In genomic region chr7:1899951-1900762, GRCh38 we compare ENCODE assay signal across 22 cellular contexts.
DNase-seq lines count a peak whose midpoint lies in the region; ATAC-seq and TF ChIP-seq lines count a peak whose summit lies in the region.
"Had no signal": no experiment of that assay in that cellular context is flagged by ENCODE, and none has a peak within 500 bp of the region (broad histone marks: within the 10 kb centered on the region; RNA-seq: fewer than 3 reads in every experiment).

No MANE protein-coding gene starts in this region.

- H4K20me1 ChIP-seq in fibroblast of lung (ENCODE audit: control insufficient read depth, extremely low read depth, insufficient read depth, low read length), result no peaks in the 10 kb centered on the region

- H3K27me3 ChIP-seq in NT2/D1 (ENCODE audit: insufficient read depth, insufficient read length), result no peaks in the 10 kb centered on the region
- no peaks in the 10 kb centered on the region for H3K27me3 ChIP-seq in fibroblast of lung (ENCODE audit: control insufficient read depth, insufficient read depth, low read length)
- H3K27me3 ChIP-seq: esophagus squamous epithelium, pancreas, sigmoid colon had no signal

- H3K36me3 ChIP-seq in NT2/D1 (ENCODE audit: insufficient read depth, insufficient read length, low read length) (peaks cover 21% of the 10 kb centered on the region), fibroblast of lung (ENCODE audit: control insufficient read depth, insufficient read depth, low read length) (no peaks in the 10 kb centered on the region)
- H3K36me3 ChIP-seq: pancreas had no signal

- H3K36me3 Mint-ChIP-seq in stimulated activated effector memory CD8-positive, alpha-beta T cell treated with anti-CD3 and anti-CD28 coated beads, Interleukin-12 subunit alpha, Interleukin-12 subunit beta, amount 100 ng/mL, for 72 hours, result no peaks in the 10 kb centered on the region
- H3K36me3 Mint-ChIP-seq in Calu3 (ENCODE audit: insufficient read depth, unreplicated experiment), result no peaks in the 10 kb centered on the region
- H3K36me3 Mint-ChIP-seq in MCF 10A (ENCODE audit: insufficient read depth, unreplicated experiment), result peaks cover 7% of the 10 kb centered on the region
- H3K36me3 Mint-ChIP-seq: activated CD8-positive, alpha-beta memory T cell treated with anti-CD3 and anti-CD28 coated beads, Interleukin-2, amount 10 ng/mL, durations not matched to agents 7 days and 5 days; activated naive CD8-positive, alpha-beta T cell had no signal

- H3K9me3 Mint-ChIP-seq in stimulated activated effector memory CD8-positive, alpha-beta T cell treated with anti-CD3 and anti-CD28 coated beads, Interleukin-12 subunit alpha, Interleukin-12 subunit beta, amount 100 ng/mL, for 72 hours, result no peaks in the 10 kb centered on the region
- no peaks in the 10 kb centered on the region for H3K9me3 Mint-ChIP-seq in Calu3 (ENCODE audit: low read depth, unreplicated experiment)
- H3K9me3 Mint-ChIP-seq in MCF 10A (ENCODE audit: unreplicated experiment), result no peaks in the 10 kb centered on the region
- H3K9me3 Mint-ChIP-seq: IgD-negative memory B cell; naive thymus-derived CD4-positive, alpha-beta T cell had no signal

- H3K9me3 ChIP-seq in NT2/D1 (ENCODE audit: insufficient read depth, low read length) (no peaks in the 10 kb centered on the region), fibroblast of lung (ENCODE audit: control insufficient read depth, insufficient read depth, low read depth, low read length) (no peaks in the 10 kb centered on the region)
- H3K9me3 ChIP-seq: esophagus squamous epithelium, pancreas, sigmoid colon had no signal

- no peak overlapping the region for H3K27ac ChIP-seq in fibroblast of lung (ENCODE audit: insufficient read depth, low read length)
- H3K27ac ChIP-seq: C4-2B, esophagus squamous epithelium, HL-60, pancreas had no signal

- H3K4me3 ChIP-seq in NT2/D1 (ENCODE audit: insufficient read length, low read depth), result no peak overlapping the region
- no peak overlapping the region for H3K4me3 ChIP-seq in fibroblast of lung (replicated peaks in 1 of 4; ENCODE audit: control extremely low read depth in 1 of 4, insufficient read depth in 1 of 4, low read depth in 3 of 4, low read length in 4 of 4)
- H3K4me3 ChIP-seq: esophagus squamous epithelium, pancreas, sigmoid colon had no signal

- H3K4me2 ChIP-seq in fibroblast of lung (ENCODE audit: extremely low read depth, insufficient read depth, low read length), result peak overlapping the region; percentile 8

- TF ChIP-seq CTCF in fibroblast of lung (conservative IDR thresholded peaks at IDR 0.05 in 1 of 2, IDR thresholded peaks at IDR 0.05 in 1 of 2; ENCODE audit: low read depth in 1 of 2, low read length in 2 of 2), result no peak
- TF ChIP-seq CTCF in Calu3 (IDR thresholded peaks at IDR 0.05; ENCODE audit: unreplicated experiment), result no peak
- TF ChIP-seq CTCF in MCF 10A (IDR thresholded peaks at IDR 0.05; ENCODE audit: unreplicated experiment), result no peak

- peak overlapping the region; percentile 3 for H3K9ac ChIP-seq in NT2/D1 (ENCODE audit: insufficient read length, low read depth)
- no peak overlapping the region for H3K9ac ChIP-seq in fibroblast of lung (ENCODE audit: insufficient read depth, low read length)

- H3K4me1 ChIP-seq in NT2/D1 (ENCODE audit: insufficient read depth, insufficient read length), result peaks cover 3% of the 10 kb centered on the region
- H3K4me1 ChIP-seq in fibroblast of lung (ENCODE audit: control insufficient read depth, extremely low read depth, insufficient read depth, low read length), result peaks cover 13% of the 10 kb centered on the region
- H3K4me1 ChIP-seq: pancreas, sigmoid colon had no signal

- BruUV-seq in Calu3 (replicated peaks; lab: Mats Ljungman, UMichigan) (no TSS peak), MCF 10A (replicated peaks; lab: Mats Ljungman, UMichigan) (no TSS peak)

- no peaks in the 10 kb centered on the region for H3K79me2 ChIP-seq in fibroblast of lung (ENCODE audit: control insufficient read depth, insufficient read depth, low read length)

- CTCF ChIA-PET in Calu3 (lab: Charles Lee), result no interaction called here
- CTCF ChIA-PET in MCF 10A (lab: Yijun Ruan, JAX), result no interaction called here

- intact Hi-C loops in Right ventricle myocardium inferior (cut with DNase I) (loop anchor here (5.0 to 10.0 kb wide), 2 partner anchors 187 to 315 kb away; no protein-coding TSS in a partner anchor), cardiac septum (cut with DNase I) (no loop called here), Calu3 (cut with micrococcal nuclease; ENCODE audit: unreplicated experiment) (no loop called here), MCF 10A (cut with micrococcal nuclease) (no loop called here)

- ATAC-seq in Right ventricle myocardium inferior, result no peak
- ATAC-seq in stimulated activated effector memory CD8-positive, alpha-beta T cell treated with anti-CD3 and anti-CD28 coated beads, Interleukin-12 subunit alpha, Interleukin-12 subunit beta, amount 100 ng/mL, for 72 hours, result no peak
- ATAC-seq: activated CD8-positive, alpha-beta memory T cell treated with anti-CD3 and anti-CD28 coated beads, Interleukin-2, amount 10 ng/mL, durations not matched to agents 7 days and 5 days; naive thymus-derived CD4-positive, alpha-beta T cell had no signal

- peak overlapping the region; percentile 43 for H3K27ac Mint-ChIP-seq in stimulated activated effector memory CD8-positive, alpha-beta T cell treated with anti-CD3 and anti-CD28 coated beads, Interleukin-12 subunit alpha, Interleukin-12 subunit beta, amount 100 ng/mL, for 72 hours
- no peak overlapping the region for H3K27ac Mint-ChIP-seq in Calu3 (ENCODE audit: unreplicated experiment)
- no peak overlapping the region for H3K27ac Mint-ChIP-seq in MCF 10A (ENCODE audit: low read depth, unreplicated experiment)
- H3K27ac Mint-ChIP-seq: activated CD8-positive, alpha-beta memory T cell treated with anti-CD3 and anti-CD28 coated beads, Interleukin-2, amount 10 ng/mL, durations not matched to agents 7 days and 5 days; activated naive CD8-positive, alpha-beta T cell; IgD-negative memory B cell had no signal

- H2AFZ ChIP-seq in fibroblast of lung (ENCODE audit: low read length), result no peak overlapping the region

- POLR2A ChIA-PET in MCF 10A (lab: Yijun Ruan, JAX), result no interaction called here

- H3K4me3 Mint-ChIP-seq in stimulated activated effector memory CD8-positive, alpha-beta T cell treated with anti-CD3 and anti-CD28 coated beads, Interleukin-12 subunit alpha, Interleukin-12 subunit beta, amount 100 ng/mL, for 72 hours, result no peak overlapping the region
- H3K4me3 Mint-ChIP-seq in Calu3 (ENCODE audit: low read depth, unreplicated experiment) (no peak overlapping the region), MCF 10A (ENCODE audit: unreplicated experiment) (no peak overlapping the region)
- H3K4me3 Mint-ChIP-seq: activated CD8-positive, alpha-beta memory T cell treated with anti-CD3 and anti-CD28 coated beads, Interleukin-2, amount 10 ng/mL, durations not matched to agents 7 days and 5 days; activated naive CD8-positive, alpha-beta T cell; IgD-negative memory B cell; naive thymus-derived CD4-positive, alpha-beta T cell had no signal

- H3K4me1 Mint-ChIP-seq in stimulated activated effector memory CD8-positive, alpha-beta T cell treated with anti-CD3 and anti-CD28 coated beads, Interleukin-12 subunit alpha, Interleukin-12 subunit beta, amount 100 ng/mL, for 72 hours, result peaks cover 20% of the 10 kb centered on the region
- H3K4me1 Mint-ChIP-seq in Calu3 (ENCODE audit: low read depth, unreplicated experiment) (no peaks in the 10 kb centered on the region), MCF 10A (ENCODE audit: insufficient read depth, unreplicated experiment) (no peaks in the 10 kb centered on the region)
- H3K4me1 Mint-ChIP-seq: activated CD8-positive, alpha-beta memory T cell treated with anti-CD3 and anti-CD28 coated beads, Interleukin-2, amount 10 ng/mL, durations not matched to agents 7 days and 5 days; IgD-negative memory B cell had no signal

- H3K27me3 Mint-ChIP-seq in Calu3 (ENCODE audit: unreplicated experiment) (no peaks in the 10 kb centered on the region), MCF 10A (ENCODE audit: insufficient read depth, unreplicated experiment) (no peaks in the 10 kb centered on the region)
- H3K27me3 Mint-ChIP-seq: activated CD8-positive, alpha-beta memory T cell treated with anti-CD3 and anti-CD28 coated beads, Interleukin-2, amount 10 ng/mL, durations not matched to agents 7 days and 5 days; activated naive CD8-positive, alpha-beta T cell; IgD-negative memory B cell; naive thymus-derived CD4-positive, alpha-beta T cell had no signal

- DNase-seq in Right ventricle myocardium inferior (ENCODE audit: missing footprints) (peak; percentile 41), cardiac septum (ENCODE audit: low spot score) (no peak), NT2/D1 (ENCODE audit: low read depth, low spot score) (no peak), fibroblast of lung (ENCODE audit: low read depth in 2 of 2) (peak in 1 of 2 donors; percentile 13), Calu3 (no peak), MCF 10A (ENCODE audit: unreplicated experiment) (no peak), hypothalamus (lab: John Stamatoyannopoulos, UW) (no peak)
- no peak for DNase-seq in stimulated activated effector memory CD8-positive, alpha-beta T cell treated with anti-CD3 and anti-CD28 coated beads, Interleukin-12 subunit alpha, Interleukin-12 subunit beta, amount 100 ng/mL, for 72 hours (ENCODE audit: low spot score in 2 of 2)
- DNase-seq: activated CD4-positive, alpha-beta T cell treated with anti-CD3 and anti-CD28 coated beads for 4 hours; activated CD8-positive, alpha-beta memory T cell treated with anti-CD3 and anti-CD28 coated beads, Interleukin-2, amount 10 ng/mL, durations not matched to agents 7 days and 5 days; esophagus squamous epithelium; naive thymus-derived CD4-positive, alpha-beta T cell; NCI-H1105 treated with DMSO at 0.1 percent for 48 hours; NCI-H526 treated with DMSO at 0.1 percent for 48 hours; SHP77; sigmoid colon; T-helper 1 cell had no signal
